ENCODE assay signal across 17 cellular contexts in genomic region chr2:1004398-1004797, GRCh38. TPM values are rescaled to one million over a fixed set of nuclear protein-coding genes. Genes with fewer than 3 reads are reported as not detected.
"Had no signal": no experiment of that assay in that cellular context is flagged by ENCODE, and none has a peak within 500 bp of the region (broad histone marks: within the 10 kb centered on the region; RNA-seq: fewer than 3 reads in every experiment).

No MANE protein-coding gene starts in this region.

- H3K27me3 Mint-ChIP-seq: activated B cell treated with CpG ODN at 0.5 μM for 24 hours; activated naive CD4-positive, alpha-beta T cell treated with anti-CD3 and anti-CD28 coated beads, Interleukin-2, amount 10 ng/mL, durations not matched to agents 7 days and 5 days; memory B cell; naive thymus-derived CD8-positive, alpha-beta T cell had no signal

- H3K4me1 Mint-ChIP-seq: activated CD4-positive, alpha-beta T cell treated with anti-CD3 and anti-CD28 coated beads, Interleukin-2, amount 10 ng/mL, durations not matched to agents 24 days and 14 days; activated naive CD4-positive, alpha-beta T cell treated with anti-CD3 and anti-CD28 coated beads, Interleukin-2, amount 10 ng/mL, durations not matched to agents 7 days and 5 days; memory B cell; stimulated activated effector memory CD8-positive, alpha-beta T cell treated with anti-CD3 and anti-CD28 coated beads, Interleukin-12 subunit alpha, Interleukin-12 subunit beta, amount 100 ng/mL, for 72 hours had no signal

- H3K27ac Mint-ChIP-seq: activated B cell treated with CpG ODN at 0.5 μM for 24 hours; activated CD4-positive, alpha-beta T cell treated with anti-CD3 and anti-CD28 coated beads, Interleukin-2, amount 10 ng/mL, durations not matched to agents 24 days and 14 days; activated naive CD4-positive, alpha-beta T cell treated with anti-CD3 and anti-CD28 coated beads, Interleukin-2, amount 10 ng/mL, durations not matched to agents 7 days and 5 days; memory B cell; naive thymus-derived CD8-positive, alpha-beta T cell; stimulated activated effector memory CD8-positive, alpha-beta T cell treated with anti-CD3 and anti-CD28 coated beads, Interleukin-12 subunit alpha, Interleukin-12 subunit beta, amount 100 ng/mL, for 72 hours; T-helper 2 cell treated with Interferon-gamma antibody and Interleukin-4, amounts not matched to agents 5 μg/mL and 100 μg/mL, for 36 hours had no signal

- H3K4me3 Mint-ChIP-seq: activated B cell treated with CpG ODN at 0.5 μM for 24 hours; activated CD4-positive, alpha-beta T cell treated with anti-CD3 and anti-CD28 coated beads, Interleukin-2, amount 10 ng/mL, durations not matched to agents 24 days and 14 days; activated naive CD4-positive, alpha-beta T cell treated with anti-CD3 and anti-CD28 coated beads, Interleukin-2, amount 10 ng/mL, durations not matched to agents 7 days and 5 days; memory B cell; naive thymus-derived CD8-positive, alpha-beta T cell; stimulated activated effector memory CD8-positive, alpha-beta T cell treated with anti-CD3 and anti-CD28 coated beads, Interleukin-12 subunit alpha, Interleukin-12 subunit beta, amount 100 ng/mL, for 72 hours; T-helper 2 cell treated with Interferon-gamma antibody and Interleukin-4, amounts not matched to agents 5 μg/mL and 100 μg/mL, for 36 hours had no signal

- H3K9me3 Mint-ChIP-seq: activated B cell treated with CpG ODN at 0.5 μM for 24 hours; activated CD4-positive, alpha-beta T cell treated with anti-CD3 and anti-CD28 coated beads, Interleukin-2, amount 10 ng/mL, durations not matched to agents 24 days and 14 days; activated naive CD4-positive, alpha-beta T cell treated with anti-CD3 and anti-CD28 coated beads, Interleukin-2, amount 10 ng/mL, durations not matched to agents 7 days and 5 days; stimulated activated effector memory CD8-positive, alpha-beta T cell treated with anti-CD3 and anti-CD28 coated beads, Interleukin-12 subunit alpha, Interleukin-12 subunit beta, amount 100 ng/mL, for 72 hours; T-helper 2 cell treated with Interferon-gamma antibody and Interleukin-4, amounts not matched to agents 5 μg/mL and 100 μg/mL, for 36 hours had no signal

- DNase-seq: activated B cell treated with CpG ODN at 0.5 μM for 24 hours; activated CD4-positive, alpha-beta T cell treated with anti-CD3 and anti-CD28 coated beads, Interleukin-2, amount 10 ng/mL, durations not matched to agents 24 days and 14 days; activated CD8-positive, alpha-beta memory T cell treated with anti-CD3 and anti-CD28 coated beads for 24 hours; activated naive CD4-positive, alpha-beta T cell treated with anti-CD3 and anti-CD28 coated beads, Interleukin-2, amount 10 ng/mL, durations not matched to agents 7 days and 5 days; cerebellar nuclear complex; effector CD8-positive, alpha-beta T cell; esophagus squamous epithelium; foreskin keratinocyte; glutamatergic neuron; kidney glomerular epithelial cell; left ventricle myocardium superior; naive thymus-derived CD8-positive, alpha-beta T cell; pancreas had no signal

- ATAC-seq: foreskin keratinocyte; left ventricle myocardium superior; naive thymus-derived CD8-positive, alpha-beta T cell; pancreas; stimulated activated effector memory CD8-positive, alpha-beta T cell treated with anti-CD3 and anti-CD28 coated beads, Interleukin-12 subunit alpha, Interleukin-12 subunit beta, amount 100 ng/mL, for 72 hours had no signal

RNA-seq across cellular contexts. Expression of gene SNTG2, which starts 53.7 kb away (rescaled TPM):
- total RNA-seq: activated CD4-positive, alpha-beta T cell treated with anti-CD3 and anti-CD28 coated beads, Interleukin-2, amount 10 ng/mL, durations not matched to agents 24 days and 14 days; endothelial cell of umbilical vein; foreskin keratinocyte had no signal
